In the genomic region with DNA sequence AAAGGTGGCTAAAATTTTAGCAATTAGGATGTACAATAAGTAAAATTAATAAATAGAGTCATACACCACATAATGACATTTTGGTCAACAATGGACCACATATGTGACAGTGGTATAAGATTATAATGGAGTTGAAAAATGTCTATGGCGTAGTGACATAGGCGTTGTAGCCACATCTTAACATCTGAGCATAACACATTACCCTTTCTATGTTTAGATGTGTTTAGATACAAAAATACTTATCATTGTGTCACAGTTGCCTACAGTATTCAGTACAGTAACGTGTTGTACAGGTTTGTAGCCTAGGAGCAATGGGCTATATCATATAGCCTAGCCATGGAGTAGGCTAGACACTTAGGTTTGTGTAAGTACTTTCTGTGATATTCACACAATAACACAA, we compare ENCODE assay signal across 14 cellular contexts.
"Had no signal": no experiment of that assay in that cellular context is flagged by ENCODE, and none has a peak within 500 bp of the region (broad histone marks: within the 10 kb centered on the region; RNA-seq: fewer than 3 reads in every experiment).

No MANE protein-coding gene starts in this region.

- ATAC-seq: activated CD4-positive, alpha-beta T cell treated with anti-CD3 and anti-CD28 coated beads for 36 hours; activated CD8-positive, alpha-beta T cell treated with anti-CD3 and anti-CD28 coated beads for 36 hours; gastroesophageal sphincter; left ventricle myocardium superior; stimulated activated naive B cell treated with anti-CD40 and anti-IgM and Interleukin-4, amounts not matched to agents 10 μg/mL and 1 μg/mL and 100 μg/mL, for 72 hours had no signal

- H3K27ac ChIP-seq: neutrophil had no signal

- H3K9me3 ChIP-seq: colonic mucosa, gastroesophageal sphincter, neutrophil, right atrium auricular region, upper lobe of left lung had no signal

- DNase-seq: activated CD4-positive, alpha-beta T cell treated with anti-CD3 and anti-CD28 coated beads for 36 hours; activated CD8-positive, alpha-beta memory T cell treated with anti-CD3 and anti-CD28 coated beads, Interleukin-2, amount 50 U/mL, for 48 hours; activated CD8-positive, alpha-beta T cell treated with anti-CD3 and anti-CD28 coated beads for 36 hours; activated naive CD4-positive, alpha-beta T cell treated with Interleukin-2 at 50 U/mL for 16 hours; colonic mucosa; kidney; left ventricle myocardium superior; posterior cingulate gyrus; stimulated activated naive B cell treated with anti-CD40 and anti-IgM and Interleukin-4, amounts not matched to agents 10 μg/mL and 1 μg/mL and 100 μg/mL, for 72 hours; upper lobe of left lung had no signal

- H3K36me3 ChIP-seq: colonic mucosa, gastroesophageal sphincter, neutrophil, right atrium auricular region, upper lobe of left lung had no signal

- H3K4me3 Mint-ChIP-seq: activated CD4-positive, alpha-beta T cell treated with anti-CD3 and anti-CD28 coated beads for 36 hours; activated CD8-positive, alpha-beta T cell treated with anti-CD3 and anti-CD28 coated beads for 36 hours; activated T-helper 1 cell treated with anti-CD3 and anti-CD28 coated beads, Interleukin-12 subunit alpha, Interleukin-12 subunit beta, Interleukin-2, Interleukin-4 antibody, amounts not matched to agents 30 ng/mL and 10 ng/mL and 1 ng/mL, durations not matched to agents 14 hours and 24 hours and 36 hours; stimulated activated naive B cell treated with anti-CD40 and anti-IgM and Interleukin-4, amounts not matched to agents 10 μg/mL and 1 μg/mL and 100 μg/mL, for 72 hours had no signal

- H3K9me3 Mint-ChIP-seq: activated CD8-positive, alpha-beta T cell treated with anti-CD3 and anti-CD28 coated beads for 36 hours; activated T-helper 1 cell treated with anti-CD3 and anti-CD28 coated beads, Interleukin-12 subunit alpha, Interleukin-12 subunit beta, Interleukin-2, Interleukin-4 antibody, amounts not matched to agents 30 ng/mL and 10 ng/mL and 1 ng/mL, durations not matched to agents 14 hours and 24 hours and 36 hours had no signal

- H3K27ac Mint-ChIP-seq: activated CD4-positive, alpha-beta T cell treated with anti-CD3 and anti-CD28 coated beads for 36 hours; activated CD8-positive, alpha-beta T cell treated with anti-CD3 and anti-CD28 coated beads for 36 hours; activated T-helper 1 cell treated with anti-CD3 and anti-CD28 coated beads, Interleukin-12 subunit alpha, Interleukin-12 subunit beta, Interleukin-2, Interleukin-4 antibody, amounts not matched to agents 30 ng/mL and 10 ng/mL and 1 ng/mL, durations not matched to agents 14 hours and 24 hours and 36 hours; stimulated activated naive B cell treated with anti-CD40 and anti-IgM and Interleukin-4, amounts not matched to agents 10 μg/mL and 1 μg/mL and 100 μg/mL, for 72 hours had no signal

- H3K27me3 Mint-ChIP-seq: activated CD4-positive, alpha-beta T cell treated with anti-CD3 and anti-CD28 coated beads for 36 hours; activated CD8-positive, alpha-beta T cell treated with anti-CD3 and anti-CD28 coated beads for 36 hours; stimulated activated naive B cell treated with anti-CD40 and anti-IgM and Interleukin-4, amounts not matched to agents 10 μg/mL and 1 μg/mL and 100 μg/mL, for 72 hours had no signal

- FAIRE-seq: kidney had no signal

- H3K4me3 ChIP-seq: colonic mucosa, gastroesophageal sphincter, right atrium auricular region, upper lobe of left lung had no signal

- H3K27me3 ChIP-seq: colonic mucosa, gastroesophageal sphincter, neutrophil, right atrium auricular region, upper lobe of left lung had no signal
